ENCODE assay signal across 19 cellular contexts in genomic region chr10:79005126-79005820, GRCh38.
A peak's percentile ranks its signal among the peaks of the same experiment; 100 is the strongest.
DNase-seq lines count a peak whose midpoint lies in the region; ATAC-seq and TF ChIP-seq lines count a peak whose summit lies in the region.
"Had no signal": no experiment of that assay in that cellular context is flagged by ENCODE, and none has a peak within 500 bp of the region (broad histone marks: within the 10 kb centered on the region; RNA-seq: fewer than 3 reads in every experiment).

No MANE protein-coding gene starts in this region.

- no peak overlapping the region for H3K9ac ChIP-seq in mesenchymal stem cell (ENCODE audit: low read length)
- H3K9ac ChIP-seq: SK-N-SH had no signal

- H4K8ac ChIP-seq in mesenchymal stem cell (ENCODE audit: low read length), result no peak overlapping the region

- ATAC-seq in CD4-positive, CD25-positive, alpha-beta regulatory T cell (ENCODE audit: low read depth in 2 of 2), result no peak
- ATAC-seq in right lobe of liver, result no peak
- ATAC-seq in WTC11, result no peak

- no peak overlapping the region for H2BK120ac ChIP-seq in mesenchymal stem cell (ENCODE audit: low read depth, low read length)

- no peak overlapping the region for H2BK5ac ChIP-seq in mesenchymal stem cell (ENCODE audit: low read depth, low read length, poor library complexity, severe bottlenecking)

- no peaks in the 10 kb centered on the region for H3K36me3 Mint-ChIP-seq in CD4-positive, CD25-positive, alpha-beta regulatory T cell
- H3K36me3 Mint-ChIP-seq in brain, result no peaks in the 10 kb centered on the region
- no peaks in the 10 kb centered on the region for H3K36me3 Mint-ChIP-seq in WTC11

- H3K27ac ChIP-seq in CD4-positive, CD25-positive, alpha-beta regulatory T cell (ENCODE audit: insufficient read depth, low read length, poor library complexity, severe bottlenecking), result no peak overlapping the region
- H3K27ac ChIP-seq in HEK293 (ENCODE audit: extremely low read depth, low read depth, low read length) (no peak overlapping the region), mesenchymal stem cell (ENCODE audit: low read length, poor library complexity, severe bottlenecking) (no peak overlapping the region), right lobe of liver (no peak overlapping the region)
- H3K27ac ChIP-seq: C4-2B had no signal

- no peaks in the 10 kb centered on the region for H3K9me3 Mint-ChIP-seq in CD4-positive, CD25-positive, alpha-beta regulatory T cell
- H3K9me3 Mint-ChIP-seq in brain (peaks cover 0 to 2% (median 0%) of the 10 kb centered on the region in 5 experiments), WTC11 (no peaks in the 10 kb centered on the region)

- peak overlapping the region in 2 of 3 donors; percentile 6 to 85 for H3K27ac Mint-ChIP-seq in CD4-positive, CD25-positive, alpha-beta regulatory T cell
- peak overlapping the region in 3 of 5 experiments; percentile 24 to 70 (median 70) for H3K27ac Mint-ChIP-seq in brain
- no peak overlapping the region for H3K27ac Mint-ChIP-seq in WTC11

- TF ChIP-seq CTCF in HEK293 (tag by site-specific recombination; IDR thresholded peaks at IDR 0.05) (no peak), brain (conservative IDR thresholded peaks at IDR 0.05) (no peak), right lobe of liver (IDR thresholded peaks at IDR 0.05) (no peak), WTC11 (IDR thresholded peaks at IDR 0.05) (no peak)

- peaks cover 6% of the 10 kb centered on the region for H3K4me1 ChIP-seq in CD4-positive, CD25-positive, alpha-beta regulatory T cell (ENCODE audit: control insufficient read depth, insufficient read depth, low read length, poor library complexity, severe bottlenecking)
- H3K4me1 ChIP-seq in HEK293 (ENCODE audit: control insufficient read depth, insufficient read depth, low read length), result no peaks in the 10 kb centered on the region
- H3K4me1 ChIP-seq in mesenchymal stem cell (ENCODE audit: control insufficient read depth, insufficient read depth, low read depth, low read length), result peaks cover 12% of the 10 kb centered on the region
- H3K4me1 ChIP-seq in right lobe of liver, result peaks cover 0 to 5% (median 0%) of the 10 kb centered on the region in 4 donors
- H3K4me1 ChIP-seq: HAP-1 had no signal

- H2BK12ac ChIP-seq in mesenchymal stem cell (ENCODE audit: low read length in 2 of 2), result no peak overlapping the region

- H3K14ac ChIP-seq in mesenchymal stem cell (ENCODE audit: low read length in 2 of 2), result no peak overlapping the region

- H2AK5ac ChIP-seq in mesenchymal stem cell (ENCODE audit: low read length, severe bottlenecking), result no peak overlapping the region

- H4K91ac ChIP-seq in mesenchymal stem cell (ENCODE audit: low read length), result peak overlapping the region; percentile 18

- H3K4ac ChIP-seq in mesenchymal stem cell (ENCODE audit: low read depth in 1 of 2, low read length in 2 of 2), result no peak overlapping the region

- no peaks in the 10 kb centered on the region for H3K36me3 ChIP-seq in CD4-positive, CD25-positive, alpha-beta regulatory T cell (ENCODE audit: control insufficient read depth, insufficient read depth, low read length)
- no peaks in the 10 kb centered on the region for H3K36me3 ChIP-seq in HEK293 (ENCODE audit: control insufficient read depth in 2 of 2, insufficient read depth in 1 of 2, low read length in 2 of 2)
- no peaks in the 10 kb centered on the region for H3K36me3 ChIP-seq in mesenchymal stem cell (ENCODE audit: control insufficient read depth in 1 of 2, insufficient read depth in 2 of 2, low read depth in 1 of 2, low read length in 2 of 2)
- no peaks in the 10 kb centered on the region for H3K36me3 ChIP-seq in right lobe of liver
- H3K36me3 ChIP-seq: HAP-1 had no signal

- H3K4me3 Mint-ChIP-seq in CD4-positive, CD25-positive, alpha-beta regulatory T cell, result no peak overlapping the region
- H3K4me3 Mint-ChIP-seq in brain (no peak overlapping the region), WTC11 (no peak overlapping the region)

- TF ChIP-seq POLR2A in right lobe of liver (IDR thresholded peaks at IDR 0.05), result no peak

- 72% methylated on average over 9 of the region's 11 CpGs for WGBS in mesenchymal stem cell
- WGBS in right lobe of liver (ENCODE audit: insufficient coverage, low coverage, low lambda C conversion rate, missing lambda C conversion rate), result 63% methylated on average over 3 of the region's 11 CpGs

- H3K4me3 ChIP-seq in CD4-positive, CD25-positive, alpha-beta regulatory T cell (ENCODE audit: low read depth, low read length), result no peak overlapping the region
- H3K4me3 ChIP-seq in HEK293 (ENCODE audit: low read depth, low read length), result no peak overlapping the region
- H3K4me3 ChIP-seq in mesenchymal stem cell (ENCODE audit: insufficient read depth in 1 of 2, low read depth in 1 of 2, low read length in 2 of 2), result no peak overlapping the region
- no peak overlapping the region for H3K4me3 ChIP-seq in right lobe of liver
- H3K4me3 ChIP-seq: HAP-1 had no signal

- no peak overlapping the region for H3K23ac ChIP-seq in mesenchymal stem cell (ENCODE audit: low read length in 2 of 2)

- no peak for DNase-seq in CD4-positive, CD25-positive, alpha-beta regulatory T cell
- DNase-seq in mesenchymal stem cell (no peak), T-helper 9 cell (no peak), SIG-M5 treated with dmso at 0.1 percent for 504 hours (lab: John Stamatoyannopoulos, UW; ENCODE audit: unreplicated experiment) (no peak), right lobe of liver (no peak), WTC11 (ENCODE audit: low spot score) (no peak)
- DNase-seq: ACHN, GDM1, NCI-H1092 treated with DMSO at 0.1 percent for 48 hours, NCI-H1694 treated with DMSO at 0.1 percent for 48 hours, NCI-H226, NCI-H526, OCI-M1, SHP77, SK-N-SH had no signal

- peak overlapping the region in 1 of 2 experiments; percentile 21 for H3K18ac ChIP-seq in mesenchymal stem cell (ENCODE audit: low read depth in 1 of 2, low read length in 2 of 2)

- H3K27me3 ChIP-seq in CD4-positive, CD25-positive, alpha-beta regulatory T cell (ENCODE audit: control insufficient read depth, insufficient read depth, low read length), result no peaks in the 10 kb centered on the region
- H3K27me3 ChIP-seq in mesenchymal stem cell (ENCODE audit: control insufficient read depth in 1 of 2, insufficient read depth in 1 of 2, low read length in 2 of 2), result peaks cover 19 to 23% of the 10 kb centered on the region in 2 experiments
- no peaks in the 10 kb centered on the region for H3K27me3 ChIP-seq in right lobe of liver

- no peaks in the 10 kb centered on the region for H3K79me1 ChIP-seq in mesenchymal stem cell (replicated peaks; ENCODE audit: low read length, poor library complexity, severe bottlenecking)

- H3K9me3 ChIP-seq in CD4-positive, CD25-positive, alpha-beta regulatory T cell (ENCODE audit: control insufficient read depth in 2 of 2, low read length in 2 of 2), result no peaks in the 10 kb centered on the region
- H3K9me3 ChIP-seq in HEK293 (ENCODE audit: control insufficient read depth, insufficient read depth, low read depth, low read length) (no peaks in the 10 kb centered on the region), mesenchymal stem cell (ENCODE audit: control insufficient read depth, low read length) (no peaks in the 10 kb centered on the region), right lobe of liver (no peaks in the 10 kb centered on the region)
- H3K9me3 ChIP-seq: HAP-1, SK-N-SH had no signal

- POLR2A ChIA-PET in HEK293 (lab: Yijun Ruan, JAX) (no interaction called here), WTC11 (lab: Charles Lee) (no interaction called here)

- no peak overlapping the region for H3K4me2 ChIP-seq in mesenchymal stem cell (ENCODE audit: low read length, poor library complexity, severe bottlenecking)
- H3K4me2 ChIP-seq: SK-N-SH had no signal

- CTCF ChIA-PET in HEK293 (lab: Yijun Ruan, JAX) (no interaction called here), WTC11 (lab: Charles Lee) (interaction anchor here (2.1 kb wide), 1 partner anchor 30 kb away, joined by 9 read pairs; no protein-coding TSS in a partner anchor)

- H3K27me3 Mint-ChIP-seq in CD4-positive, CD25-positive, alpha-beta regulatory T cell, result peaks cover 7% of the 10 kb centered on the region
- H3K27me3 Mint-ChIP-seq in brain (peaks cover 7% of the 10 kb centered on the region), WTC11 (ENCODE audit: low read depth) (peaks cover 4% of the 10 kb centered on the region; the same call in 1 of the 2 replicates)

- intact Hi-C loops in right lobe of liver (cut with DNase I), result no loop called here

- H2BK15ac ChIP-seq in mesenchymal stem cell (ENCODE audit: low read depth, poor library complexity, severe bottlenecking), result no peak overlapping the region

- no peak overlapping the region for H2AFZ ChIP-seq in mesenchymal stem cell (ENCODE audit: low read depth, low read length)

- H3K4me1 Mint-ChIP-seq in CD4-positive, CD25-positive, alpha-beta regulatory T cell, result peaks cover 0 to 19% (median 0%) of the 10 kb centered on the region in 4 donors
- H3K4me1 Mint-ChIP-seq in brain (peaks cover 77% of the 10 kb centered on the region), WTC11 (0 out of 2 replicates have a peak, but pooled peaks cover 4% of the 10 kb centered on the region)

TF ChIP-seq in HEK293, 187 proteins besides CTCF, POLR2A, EP300 and RAD21:
- TF ChIP-seq ZNF549 (tag by site-specific recombination; IDR thresholded peaks at IDR 0.05), result no peak
- no peak for TF ChIP-seq ZFP41 (tag by site-specific recombination; IDR thresholded peaks at IDR 0.05; ENCODE audit: borderline replicate concordance)
- TF ChIP-seq SCRT2 (tag by site-specific recombination; IDR thresholded peaks at IDR 0.05), result 0 out of 2 replicates have a peak, but pooled peaks have one; percentile 36

TF ChIP-seq in WTC11, 78 proteins besides CTCF, POLR2A, EP300 and RAD21 (continues in another document):
- TF ChIP-seq EMX1 (CRISPR knock-in tag; IDR thresholded peaks at IDR 0.05) (no peak), NFE2L1 (CRISPR knock-in tag; IDR thresholded peaks at IDR 0.05) (no peak), FOXJ3 (CRISPR knock-in tag; IDR thresholded peaks at IDR 0.05; ENCODE audit: borderline replicate concordance) (no peak), ATF3 (CRISPR knock-in tag; conservative IDR thresholded peaks at IDR 0.05) (no peak)
